Comparison of ENCODE assay signal across 9 cellular contexts in the genomic region with DNA sequence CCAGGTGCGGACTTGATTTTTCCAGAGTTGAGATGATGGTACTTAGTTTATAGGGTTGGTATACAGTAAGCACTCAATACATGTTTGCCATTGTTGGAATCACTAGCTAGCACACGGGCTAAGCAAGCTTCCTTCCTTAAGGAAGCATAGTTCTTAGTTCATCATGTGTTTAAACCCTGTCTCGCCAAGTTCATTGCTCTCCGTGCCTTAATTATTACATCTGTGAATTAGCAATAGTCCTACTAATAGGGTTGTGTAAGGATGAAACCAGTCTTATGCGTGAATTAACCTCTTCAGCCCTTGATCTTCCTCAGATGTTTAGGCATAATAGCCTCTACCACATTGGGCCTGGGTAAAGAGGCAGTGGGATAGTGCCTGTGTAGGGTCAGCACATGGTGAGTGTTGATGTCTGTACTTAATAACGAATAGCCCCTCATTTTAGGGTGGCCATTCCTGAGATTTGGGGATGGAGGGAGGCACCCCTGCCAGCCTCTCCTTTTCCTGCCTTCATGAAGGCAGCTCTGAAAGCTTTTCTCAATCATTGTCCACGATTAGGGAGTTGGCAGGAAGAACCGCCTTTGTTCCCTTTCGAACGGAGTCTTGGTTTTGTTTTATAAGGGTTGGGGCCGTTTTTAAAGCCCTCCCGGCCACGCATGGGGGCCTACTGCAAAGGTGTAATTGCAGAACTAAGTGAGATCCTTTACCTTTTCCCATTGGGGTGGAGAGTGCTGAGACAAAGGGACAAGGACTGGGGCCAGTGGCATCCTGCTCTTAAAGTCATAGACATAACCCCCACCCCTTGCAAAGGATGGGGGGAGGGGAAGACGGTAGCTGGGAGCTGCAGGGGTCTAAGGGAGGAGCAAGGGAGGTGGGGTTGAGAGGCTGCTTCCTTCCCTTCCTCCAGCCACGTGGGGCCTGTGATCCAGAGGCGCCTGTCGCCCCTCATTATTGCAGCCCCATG. TPM values are rescaled to one million over a fixed set of nuclear protein-coding genes. Genes with fewer than 3 reads are reported as not detected.
DNase-seq lines count a peak whose midpoint lies in the region; ATAC-seq, FAIRE-seq and TF ChIP-seq lines count a peak whose summit lies in the region.
"Had no signal": no experiment of that assay in that cellular context is flagged by ENCODE, and none has a peak within 500 bp of the region (broad histone marks: within the 10 kb centered on the region; RNA-seq: fewer than 3 reads in every experiment).

No MANE protein-coding gene starts in this region.

- POLR2A ChIA-PET in Panc1 (lab: Charles Lee), result interaction anchor here (0.5 to 0.6 kb wide), 2 partner anchors 9 to 266 kb away, joined by 5 to 6 read pairs; no protein-coding TSS in a partner anchor

- peak overlapping the region; percentile 24 for H3K4me3 Mint-ChIP-seq in stimulated activated naive CD8-positive, alpha-beta T cell treated with anti-CD3 and anti-CD28 coated beads, Interleukin-15, Interleukin-2, amounts not matched to agents 100 ng/mL and 50 ng/mL, for 24 hours
- no peak overlapping the region for H3K4me3 Mint-ChIP-seq in stimulated activated naive CD8-positive, alpha-beta T cell treated with anti-CD3 and anti-CD28 coated beads, Interleukin-15, amount 100 ng/mL, for 72 hours

- peak overlapping the region; percentile 30; the same call in 1 of the 2 replicates for H3K27ac ChIP-seq in Panc1 (ENCODE audit: low read length)
- H3K27ac ChIP-seq in Karpas-422 (ENCODE audit: low read length), result no peak overlapping the region

- in situ Hi-C loops in Panc1 (cut with HindIII; ENCODE audit: low pct_unique_long_range_greater_than_20kb, low sequenced_read_pairs), result no loop called here

- no peak overlapping the region for H3K4me2 ChIP-seq in Karpas-422 (ENCODE audit: low read depth, low read length, poor library complexity, severe bottlenecking)

- peaks cover 7% of the 10 kb centered on the region for H3K4me1 Mint-ChIP-seq in stimulated activated naive CD8-positive, alpha-beta T cell treated with anti-CD3 and anti-CD28 coated beads, Interleukin-15, Interleukin-2, amounts not matched to agents 100 ng/mL and 50 ng/mL, for 24 hours (ENCODE audit: low read depth)
- H3K4me1 Mint-ChIP-seq in stimulated activated naive CD8-positive, alpha-beta T cell treated with anti-CD3 and anti-CD28 coated beads, Interleukin-15, amount 100 ng/mL, for 72 hours, result peaks cover 31% of the 10 kb centered on the region

- H3K27me3 Mint-ChIP-seq in stimulated activated naive CD8-positive, alpha-beta T cell treated with anti-CD3 and anti-CD28 coated beads, Interleukin-15, Interleukin-2, amounts not matched to agents 100 ng/mL and 50 ng/mL, for 24 hours, result peaks cover 7% of the 10 kb centered on the region
- peaks cover 27% of the 10 kb centered on the region for H3K27me3 Mint-ChIP-seq in stimulated activated naive CD8-positive, alpha-beta T cell treated with anti-CD3 and anti-CD28 coated beads, Interleukin-15, amount 100 ng/mL, for 72 hours

- no peak for ATAC-seq in stimulated activated naive CD8-positive, alpha-beta T cell treated with anti-CD3 and anti-CD28 coated beads, Interleukin-15, amount 100 ng/mL, for 72 hours
- ATAC-seq in Panc1, result no peak

- CTCF ChIA-PET in Panc1 (lab: Charles Lee), result interaction anchor here (2.3 kb wide), 1 partner anchor 14 kb away, joined by 12 read pairs; no protein-coding TSS in a partner anchor

- peak overlapping the region in 1 of 2 experiments; percentile 5; a peak in 1 of 4 replicates for H3K4me3 ChIP-seq in Panc1 (ENCODE audit: low read depth in 2 of 2, low read length in 2 of 2)
- peak overlapping the region; percentile 89 for H3K4me3 ChIP-seq in iPS-18c (ENCODE audit: insufficient read depth, low read depth, low read length)
- no peak overlapping the region for H3K4me3 ChIP-seq in BE2C (ENCODE audit: low read depth, low read length)
- no peak overlapping the region for H3K4me3 ChIP-seq in Karpas-422 (ENCODE audit: low read length)

- no peaks in the 10 kb centered on the region for H3K79me2 ChIP-seq in Karpas-422 (ENCODE audit: low read length)

- no peaks in the 10 kb centered on the region for H4K20me1 ChIP-seq in Karpas-422 (ENCODE audit: insufficient read depth, low read depth, low read length)

- H3K9me3 ChIP-seq in Panc1 (ENCODE audit: control insufficient read depth, insufficient read depth, low read depth, low read length), result no peaks in the 10 kb centered on the region
- H3K9me3 ChIP-seq in iPS-18c (ENCODE audit: control insufficient read depth, insufficient read depth, low read length), result peaks cover 2% of the 10 kb centered on the region
- no peaks in the 10 kb centered on the region; the same call in 1 of the 2 replicates for H3K9me3 ChIP-seq in BE2C
- no peaks in the 10 kb centered on the region for H3K9me3 ChIP-seq in Karpas-422 (ENCODE audit: low read length)

- H3K36me3 Mint-ChIP-seq in stimulated activated naive CD8-positive, alpha-beta T cell treated with anti-CD3 and anti-CD28 coated beads, Interleukin-15, Interleukin-2, amounts not matched to agents 100 ng/mL and 50 ng/mL, for 24 hours (ENCODE audit: low read depth), result no peaks in the 10 kb centered on the region

- no peak overlapping the region for H2AFZ ChIP-seq in Karpas-422 (ENCODE audit: low read length)

- H3K9me2 ChIP-seq in Karpas-422 (replicated peaks; ENCODE audit: insufficient read depth, low read length), result no peaks in the 10 kb centered on the region

- intact Hi-C loops in Panc1 (cut with micrococcal nuclease; ENCODE audit: unreplicated experiment), result no loop called here

- no peak overlapping the region for H3K27ac Mint-ChIP-seq in stimulated activated naive CD8-positive, alpha-beta T cell treated with anti-CD3 and anti-CD28 coated beads, Interleukin-15, Interleukin-2, amounts not matched to agents 100 ng/mL and 50 ng/mL, for 24 hours
- no peak overlapping the region for H3K27ac Mint-ChIP-seq in stimulated activated naive CD8-positive, alpha-beta T cell treated with anti-CD3 and anti-CD28 coated beads, Interleukin-15, amount 100 ng/mL, for 72 hours

- H3K4me1 ChIP-seq in Panc1 (ENCODE audit: control insufficient read depth, insufficient read depth, low read length) (peaks cover 6% of the 10 kb centered on the region; the same call in 1 of the 2 replicates), BE2C (no peaks in the 10 kb centered on the region), Karpas-422 (ENCODE audit: low read length) (peaks cover 13% of the 10 kb centered on the region)

- FAIRE-seq in frontal cortex (lab: Jason Lieb, UNC), result no peak

- H3K36me3 ChIP-seq in Panc1 (ENCODE audit: control insufficient read depth, insufficient read depth, low read length) (peaks cover 2% of the 10 kb centered on the region; the same call in 1 of the 2 replicates), BE2C (no peaks in the 10 kb centered on the region), Karpas-422 (ENCODE audit: insufficient read depth, low read length) (no peaks in the 10 kb centered on the region)

- TSS peak; percentile 82 for BruUV-seq in Panc1 (replicated peaks; lab: Mats Ljungman, UMichigan)

- no peak for TF ChIP-seq CTCF in Panc1 (IDR thresholded peaks at IDR 0.05)
- TF ChIP-seq CTCF in BE2C (IDR thresholded peaks at IDR 0.05; ENCODE audit: low read depth, low read length), result no peak

- no peak overlapping the region for H3K9ac ChIP-seq in Karpas-422 (ENCODE audit: low read length)

- no peak for DNase-seq in stimulated activated naive CD8-positive, alpha-beta T cell treated with anti-CD3 and anti-CD28 coated beads, Interleukin-15, amount 100 ng/mL, for 72 hours
- no peak for DNase-seq in Panc1 (ENCODE audit: low read depth, low spot score)
- DNase-seq in NOMO-1 treated with DMSO at 0.1 percent for 48 hours (lab: John Stamatoyannopoulos, UW; ENCODE audit: unreplicated experiment), result no peak
- no peak for DNase-seq in frontal cortex (ENCODE audit: low spot score in 2 of 2)
- DNase-seq in BE2C, result no peak
- DNase-seq in Karpas-422, result no peak
- DNase-seq: NCI-H2107 had no signal

- H3K27me3 ChIP-seq in Panc1 (ENCODE audit: control insufficient read depth, insufficient read depth, low read length), result no peaks in the 10 kb centered on the region
- no peaks in the 10 kb centered on the region for H3K27me3 ChIP-seq in BE2C
- 0 out of 2 replicates have a peak, but pooled peaks cover 2% of the 10 kb centered on the region for H3K27me3 ChIP-seq in Karpas-422 (ENCODE audit: low read length)

- no peaks in the 10 kb centered on the region for H3K9me3 Mint-ChIP-seq in stimulated activated naive CD8-positive, alpha-beta T cell treated with anti-CD3 and anti-CD28 coated beads, Interleukin-15, Interleukin-2, amounts not matched to agents 100 ng/mL and 50 ng/mL, for 24 hours
- H3K9me3 Mint-ChIP-seq in stimulated activated naive CD8-positive, alpha-beta T cell treated with anti-CD3 and anti-CD28 coated beads, Interleukin-15, amount 100 ng/mL, for 72 hours, result no peaks in the 10 kb centered on the region

RNA-seq across cellular contexts. Expression of a gene that starts 2.1 kb away (rescaled TPM):
- total RNA-seq in Panc1 (2021; ENCODE audit: unreplicated experiment), result 3.5 TPM
- polyA plus RNA-seq in Panc1 (2012; ENCODE audit: insufficient read length), result 2.1 TPM
- total RNA-seq in frontal cortex, result 6.5 TPM
- 1.5 TPM for polyA plus RNA-seq in BE2C (2012; ENCODE audit: insufficient read depth, insufficient read length, low read depth)
- total RNA-seq in Karpas-422 (2014; rRNA removed; shearing (Covaris generic); ENCODE audit: low replicate concordance), result 0.63 and 1.0 TPM in 2 replicates

RNA-seq across cellular contexts. Expression of a gene that starts 21.0 kb away (rescaled TPM):
- total RNA-seq in Panc1 (2021; ENCODE audit: unreplicated experiment), result 24.8 TPM
- 23.3 TPM for polyA plus RNA-seq in Panc1 (2012; ENCODE audit: insufficient read length)
- total RNA-seq in frontal cortex, result 23.2 TPM
- 45.8 TPM for polyA plus RNA-seq in BE2C (2012; ENCODE audit: insufficient read depth, insufficient read length, low read depth)
- total RNA-seq in Karpas-422 (2014; rRNA removed; shearing (Covaris generic); ENCODE audit: low replicate concordance), result 16.7 and 20.5 TPM in 2 replicates

RNA-seq across cellular contexts. Expression of a gene that starts 55.5 kb away (rescaled TPM):
- total RNA-seq in Panc1 (2021; ENCODE audit: unreplicated experiment) (160 TPM), frontal cortex (103 TPM)
- 98.9 TPM for polyA plus RNA-seq in Panc1 (2012; ENCODE audit: insufficient read length)
- polyA plus RNA-seq in BE2C (2012; ENCODE audit: insufficient read depth, insufficient read length, low read depth), result 139 TPM
- 57.3 and 94.8 TPM in 2 replicates for total RNA-seq in Karpas-422 (2014; rRNA removed; shearing (Covaris generic); ENCODE audit: low replicate concordance)
